In the genomic region with DNA sequence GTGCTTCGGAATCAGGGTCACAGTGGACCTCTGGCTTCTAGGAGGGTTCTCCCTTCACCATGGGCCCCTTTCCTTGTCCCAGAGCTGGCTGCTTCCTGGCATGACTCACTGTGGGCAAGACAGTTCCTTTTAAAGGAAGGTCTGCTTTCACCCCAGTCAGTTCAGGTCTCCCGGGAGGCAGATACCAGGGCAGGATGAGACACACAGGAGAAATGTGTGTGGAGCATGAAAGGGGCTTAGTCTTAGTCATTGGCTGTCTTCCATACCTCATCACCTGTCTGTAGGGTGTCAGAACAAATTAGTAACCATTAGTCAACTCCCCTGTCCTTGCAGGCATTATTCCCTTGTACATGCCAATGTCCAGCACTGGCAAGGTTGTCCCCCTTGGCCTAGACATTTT, we compare ENCODE assay signal across 13 cellular contexts.
DNase-seq lines count a peak whose midpoint lies in the region; ATAC-seq and TF ChIP-seq lines count a peak whose summit lies in the region.
"Had no signal": no experiment of that assay in that cellular context is flagged by ENCODE, and none has a peak within 500 bp of the region (broad histone marks: within the 10 kb centered on the region; RNA-seq: fewer than 3 reads in every experiment).

No MANE protein-coding gene starts in this region.

- H3K27ac ChIP-seq in gastrocnemius medialis: no peak overlapping the region
- H3K27ac ChIP-seq: uterus had no signal

- no peak overlapping the region for H3K4me3 ChIP-seq in gastrocnemius medialis
- H3K4me3 ChIP-seq: uterus had no signal

- H3K4me1 ChIP-seq in gastrocnemius medialis: no peaks in the 10 kb centered on the region
- H3K4me1 ChIP-seq: uterus had no signal

- no peaks in the 10 kb centered on the region for H3K36me3 ChIP-seq in gastrocnemius medialis
- H3K36me3 ChIP-seq: uterus had no signal

- H3K27me3 ChIP-seq in gastrocnemius medialis: no peaks in the 10 kb centered on the region
- H3K27me3 ChIP-seq: uterus had no signal

- intact Hi-C loops in gastrocnemius medialis (cut with DNase I; ENCODE audit: low total_unique reads): no loop called here

- TF ChIP-seq POLR2A in gastrocnemius medialis (IDR thresholded peaks at IDR 0.05): no peak

- DNase-seq in AG08395 (ENCODE audit: low spot score): peak; percentile 79
- peak; percentile 79 for DNase-seq in HPDE6-E6E7 (ENCODE audit: extremely low spot score)
- peak; percentile 95 for DNase-seq in glomerular visceral epithelial cell (ENCODE audit: extremely low spot score)
- DNase-seq in gastrocnemius medialis: no peak
- no peak for DNase-seq in nucleus accumbens (lab: John Stamatoyannopoulos, UW)
- DNase-seq in middle frontal gyrus (ENCODE audit: extremely low spot score, low spot score): no peak
- no peak for DNase-seq in stimulated activated CD4-positive, alpha-beta T cell treated with anti-CD3 and anti-CD28 coated beads, Interleukin-4, amount 100 ng/mL, for 1 hour
- DNase-seq: activated CD4-positive, alpha-beta T cell treated with anti-CD3 and anti-CD28 coated beads, Interleukin-2, amount 50 U/mL, for 4 hours; left ventricle myocardium superior; stimulated activated CD4-positive, alpha-beta T cell treated with anti-CD3 and anti-CD28 coated beads, Interleukin-15, amount 100 ng/mL, for 24 hours; T-cell; uterus had no signal

- no peak for TF ChIP-seq CTCF in gastrocnemius medialis (IDR thresholded peaks at IDR 0.05 in 4 of 5, conservative IDR thresholded peaks at IDR 0.05 in 1 of 5)

- peak; percentile 82 for ATAC-seq in SK-N-SH treated with all-trans-retinoic acid at 6 μM for 48 hours
- ATAC-seq in gastrocnemius medialis: no peak
- ATAC-seq: left ventricle myocardium superior, T-cell had no signal

- in situ Hi-C loops in gastrocnemius medialis (cut with MboI; ENCODE audit: low sequenced_read_pairs in 4 of 4): no loop called here

- H3K9me3 ChIP-seq in gastrocnemius medialis: no peaks in the 10 kb centered on the region
- H3K9me3 ChIP-seq: uterus had no signal

TF ChIP-seq in SK-N-SH treated with all-trans-retinoic acid at 6 μM for 48 hours, 23 proteins besides CTCF, POLR2A, EP300 and RAD21:
- TF ChIP-seq CREB5 (CRISPR knock-in tag; IDR thresholded peaks at IDR 0.05; ENCODE audit: low read depth) (no peak), TCF4 (CRISPR knock-in tag; IDR thresholded peaks at IDR 0.05; ENCODE audit: borderline replicate concordance) (no peak), ARNTL (CRISPR knock-in tag; IDR thresholded peaks at IDR 0.05; ENCODE audit: borderline replicate concordance, low read depth) (no peak), ZNF70 (CRISPR knock-in tag; IDR thresholded peaks at IDR 0.05) (no peak), ZFP3 (CRISPR knock-in tag; IDR thresholded peaks at IDR 0.05) (no peak), SNAI2 (CRISPR knock-in tag; IDR thresholded peaks at IDR 0.05) (no peak), ZFP30 (CRISPR knock-in tag; IDR thresholded peaks at IDR 0.05) (no peak), PPARA (CRISPR knock-in tag; IDR thresholded peaks at IDR 0.05; ENCODE audit: borderline replicate concordance) (no peak), TOX (CRISPR knock-in tag; IDR thresholded peaks at IDR 0.05; ENCODE audit: borderline replicate concordance) (no peak), ISL1 (CRISPR knock-in tag; IDR thresholded peaks at IDR 0.05) (no peak)
- TF ChIP-seq, protein P1, sequence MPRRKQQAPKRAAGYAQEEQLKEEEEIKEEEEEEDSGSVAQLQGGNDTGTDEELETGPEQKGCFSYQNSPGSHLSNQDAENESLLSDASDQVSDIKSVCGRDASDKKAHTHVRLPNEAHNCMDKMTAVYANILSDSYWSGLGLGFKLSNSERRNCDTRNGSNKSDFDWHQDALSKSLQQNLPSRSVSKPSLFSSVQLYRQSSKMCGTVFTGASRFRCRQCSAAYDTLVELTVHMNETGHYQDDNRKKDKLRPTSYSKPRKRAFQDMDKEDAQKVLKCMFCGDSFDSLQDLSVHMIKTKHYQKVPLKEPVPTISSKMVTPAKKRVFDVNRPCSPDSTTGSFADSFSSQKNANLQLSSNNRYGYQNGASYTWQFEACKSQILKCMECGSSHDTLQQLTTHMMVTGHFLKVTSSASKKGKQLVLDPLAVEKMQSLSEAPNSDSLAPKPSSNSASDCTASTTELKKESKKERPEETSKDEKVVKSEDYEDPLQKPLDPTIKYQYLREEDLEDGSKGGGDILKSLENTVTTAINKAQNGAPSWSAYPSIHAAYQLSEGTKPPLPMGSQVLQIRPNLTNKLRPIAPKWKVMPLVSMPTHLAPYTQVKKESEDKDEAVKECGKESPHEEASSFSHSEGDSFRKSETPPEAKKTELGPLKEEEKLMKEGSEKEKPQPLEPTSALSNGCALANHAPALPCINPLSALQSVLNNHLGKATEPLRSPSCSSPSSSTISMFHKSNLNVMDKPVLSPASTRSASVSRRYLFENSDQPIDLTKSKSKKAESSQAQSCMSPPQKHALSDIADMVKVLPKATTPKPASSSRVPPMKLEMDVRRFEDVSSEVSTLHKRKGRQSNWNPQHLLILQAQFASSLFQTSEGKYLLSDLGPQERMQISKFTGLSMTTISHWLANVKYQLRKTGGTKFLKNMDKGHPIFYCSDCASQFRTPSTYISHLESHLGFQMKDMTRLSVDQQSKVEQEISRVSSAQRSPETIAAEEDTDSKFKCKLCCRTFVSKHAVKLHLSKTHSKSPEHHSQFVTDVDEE (CRISPR knock-in tag; IDR thresholded peaks at IDR 0.05): no peak
- TF ChIP-seq, protein P2, sequence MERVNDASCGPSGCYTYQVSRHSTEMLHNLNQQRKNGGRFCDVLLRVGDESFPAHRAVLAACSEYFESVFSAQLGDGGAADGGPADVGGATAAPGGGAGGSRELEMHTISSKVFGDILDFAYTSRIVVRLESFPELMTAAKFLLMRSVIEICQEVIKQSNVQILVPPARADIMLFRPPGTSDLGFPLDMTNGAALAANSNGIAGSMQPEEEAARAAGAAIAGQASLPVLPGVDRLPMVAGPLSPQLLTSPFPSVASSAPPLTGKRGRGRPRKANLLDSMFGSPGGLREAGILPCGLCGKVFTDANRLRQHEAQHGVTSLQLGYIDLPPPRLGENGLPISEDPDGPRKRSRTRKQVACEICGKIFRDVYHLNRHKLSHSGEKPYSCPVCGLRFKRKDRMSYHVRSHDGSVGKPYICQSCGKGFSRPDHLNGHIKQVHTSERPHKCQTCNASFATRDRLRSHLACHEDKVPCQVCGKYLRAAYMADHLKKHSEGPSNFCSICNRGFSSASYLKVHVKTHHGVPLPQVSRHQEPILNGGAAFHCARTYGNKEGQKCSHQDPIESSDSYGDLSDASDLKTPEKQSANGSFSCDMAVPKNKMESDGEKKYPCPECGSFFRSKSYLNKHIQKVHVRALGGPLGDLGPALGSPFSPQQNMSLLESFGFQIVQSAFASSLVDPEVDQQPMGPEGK (CRISPR knock-in tag; IDR thresholded peaks at IDR 0.05; ENCODE audit: borderline replicate concordance): no peak
TF ChIP-seq in SK-N-SH treated with all-trans-retinoic acid at 6 μM for 48 hours: peak in this region for 0.

Comparison
In these comparisons a context has a peak if more than half of its experiments do, and no peak if none do; other contexts are left out.
1. DNase-seq: peak in AG08395 (single experiment), HPDE6-E6E7 (single experiment) and glomerular visceral epithelial cell (single experiment); none in gastrocnemius medialis (0 of 2), nucleus accumbens (0 of 56), middle frontal gyrus (single experiment) and stimulated activated CD4-positive, alpha-beta T cell treated with anti-CD3 and anti-CD28 coated beads, Interleukin-4, amount 100 ng/mL, for 1 hour (single experiment).